Comparison of ENCODE assay signal across 10 cellular contexts in the genomic region with DNA sequence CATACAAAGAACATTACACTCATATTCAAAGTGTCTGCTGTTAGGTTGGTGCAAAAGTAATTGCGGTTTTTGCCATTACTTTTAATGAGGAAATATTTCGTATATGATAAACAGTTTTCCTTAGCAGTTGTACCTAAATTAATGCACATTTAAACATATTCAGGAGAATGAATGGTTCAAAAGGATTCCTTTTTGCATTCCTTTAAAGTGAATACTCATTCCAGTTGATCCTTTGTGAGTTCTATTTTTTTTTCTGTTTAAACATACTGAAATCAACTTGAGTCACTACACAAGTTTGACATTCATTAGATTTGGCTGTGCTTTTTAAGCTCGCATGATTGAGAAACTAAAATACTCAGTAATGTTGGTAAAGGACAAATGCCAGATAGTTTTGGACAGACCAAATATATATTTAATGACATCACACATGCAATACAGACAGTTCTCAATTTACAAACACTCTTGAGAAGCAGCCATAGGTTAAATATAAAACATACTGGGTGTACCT. TPM values are rescaled to one million over a fixed set of nuclear protein-coding genes. Genes with fewer than 3 reads are reported as not detected.
DNase-seq lines count a peak whose midpoint lies in the region; ATAC-seq and TF ChIP-seq lines count a peak whose summit lies in the region.
"Had no signal": no experiment of that assay in that cellular context is flagged by ENCODE, and none has a peak within 500 bp of the region (broad histone marks: within the 10 kb centered on the region; RNA-seq: fewer than 3 reads in every experiment).

No MANE protein-coding gene starts in this region.

- TF ChIP-seq POLR2A in gastroesophageal sphincter (IDR thresholded peaks at IDR 0.05) (no peak), tibial nerve (IDR thresholded peaks at IDR 0.05) (no peak)

- H3K9me3 Mint-ChIP-seq in activated naive CD8-positive, alpha-beta T cell (ENCODE audit: low read depth), result no peaks in the 10 kb centered on the region
- no peaks in the 10 kb centered on the region for H3K9me3 Mint-ChIP-seq in activated naive CD8-positive, alpha-beta T cell treated with anti-CD3 and anti-CD28 coated beads for 36 hours
- no peaks in the 10 kb centered on the region for H3K9me3 Mint-ChIP-seq in activated CD4-positive, alpha-beta T cell treated with anti-CD3 and anti-CD28 coated beads, Interleukin-2, amount 10 ng/mL, durations not matched to agents 7 days and 5 days

- peaks cover 5% of the 10 kb centered on the region for H3K36me3 ChIP-seq in SJSA1
- no peaks in the 10 kb centered on the region for H3K36me3 ChIP-seq in gastroesophageal sphincter
- H3K36me3 ChIP-seq in tibial nerve, result no peaks in the 10 kb centered on the region
- H3K36me3 ChIP-seq: WERI-Rb-1 had no signal

- peak overlapping the region; percentile 2 for H3K4me3 Mint-ChIP-seq in activated naive CD8-positive, alpha-beta T cell
- no peak overlapping the region for H3K4me3 Mint-ChIP-seq in activated naive CD8-positive, alpha-beta T cell treated with anti-CD3 and anti-CD28 coated beads for 36 hours
- H3K4me3 Mint-ChIP-seq in activated CD4-positive, alpha-beta T cell treated with anti-CD3 and anti-CD28 coated beads, Interleukin-2, amount 10 ng/mL, durations not matched to agents 7 days and 5 days, result no peak overlapping the region

- no peak for DNase-seq in activated naive CD8-positive, alpha-beta T cell treated with anti-CD3 and anti-CD28 coated beads for 36 hours
- DNase-seq in SJSA1 (ENCODE audit: low read depth in 1 of 2, low spot score in 2 of 2) (peak in 1 of 2 experiments; percentile 82), tibial nerve (ENCODE audit: low spot score in 2 of 2) (no peak)
- no peak for DNase-seq in activated CD4-positive, alpha-beta T cell treated with anti-CD3 and anti-CD28 coated beads, Interleukin-2, amount 10 ng/mL, durations not matched to agents 7 days and 5 days
- DNase-seq in activated naive CD4-positive, alpha-beta T cell treated with Interleukin-2 at 50 U/mL for 16 hours, result no peak
- DNase-seq: CD4-positive, CD25-positive, alpha-beta regulatory T cell; WERI-Rb-1 had no signal

- no peaks in the 10 kb centered on the region for H3K27me3 Mint-ChIP-seq in activated naive CD8-positive, alpha-beta T cell
- no peaks in the 10 kb centered on the region for H3K27me3 Mint-ChIP-seq in activated naive CD8-positive, alpha-beta T cell treated with anti-CD3 and anti-CD28 coated beads for 36 hours
- no peaks in the 10 kb centered on the region for H3K27me3 Mint-ChIP-seq in activated CD4-positive, alpha-beta T cell treated with anti-CD3 and anti-CD28 coated beads, Interleukin-2, amount 10 ng/mL, durations not matched to agents 7 days and 5 days
- H3K27me3 Mint-ChIP-seq: CD4-positive, CD25-positive, alpha-beta regulatory T cell had no signal

- H3K4me1 ChIP-seq in SJSA1 (replicated peaks) (peaks cover 81% of the 10 kb centered on the region), gastroesophageal sphincter (peaks cover 12 to 71% (median 29%) of the 10 kb centered on the region in 3 donors), tibial nerve (peaks cover 3 to 77% (median 54%) of the 10 kb centered on the region in 4 donors)

- no peak overlapping the region for H3K4me3 ChIP-seq in SJSA1
- H3K4me3 ChIP-seq in gastroesophageal sphincter, result peak overlapping the region in 1 of 2 donors; percentile 15
- H3K4me3 ChIP-seq in tibial nerve, result no peak overlapping the region

- peaks cover 4% of the 10 kb centered on the region for H3K36me3 Mint-ChIP-seq in activated naive CD8-positive, alpha-beta T cell
- peaks cover 8% of the 10 kb centered on the region for H3K36me3 Mint-ChIP-seq in activated naive CD8-positive, alpha-beta T cell treated with anti-CD3 and anti-CD28 coated beads for 36 hours
- H3K36me3 Mint-ChIP-seq in activated CD4-positive, alpha-beta T cell treated with anti-CD3 and anti-CD28 coated beads, Interleukin-2, amount 10 ng/mL, durations not matched to agents 7 days and 5 days (ENCODE audit: low read depth), result peaks cover 31% of the 10 kb centered on the region

- peaks cover 66% of the 10 kb centered on the region for H3K4me1 Mint-ChIP-seq in activated naive CD8-positive, alpha-beta T cell (ENCODE audit: low read depth)
- H3K4me1 Mint-ChIP-seq in activated naive CD8-positive, alpha-beta T cell treated with anti-CD3 and anti-CD28 coated beads for 36 hours, result peaks cover 60% of the 10 kb centered on the region
- peaks cover 70% of the 10 kb centered on the region for H3K4me1 Mint-ChIP-seq in activated CD4-positive, alpha-beta T cell treated with anti-CD3 and anti-CD28 coated beads, Interleukin-2, amount 10 ng/mL, durations not matched to agents 7 days and 5 days

- no peaks in the 10 kb centered on the region for H3K9me3 ChIP-seq in SJSA1 (replicated peaks)
- no peaks in the 10 kb centered on the region for H3K9me3 ChIP-seq in gastroesophageal sphincter
- H3K9me3 ChIP-seq in tibial nerve, result no peaks in the 10 kb centered on the region

- TF ChIP-seq CTCF in gastroesophageal sphincter (IDR thresholded peaks at IDR 0.05) (no peak), tibial nerve (IDR thresholded peaks at IDR 0.05) (no peak)

- WGBS in gastroesophageal sphincter (ENCODE audit: low coverage in 1 of 2), 2 donors, result 18 to 24% methylated on average over 3 of the region's 3 CpGs
- WGBS in tibial nerve, 2 donors, result 41 to 47% methylated on average over 3 of the region's 3 CpGs

- no peak for TF ChIP-seq EP300 in gastroesophageal sphincter (IDR thresholded peaks at IDR 0.05)
- TF ChIP-seq EP300 in tibial nerve (IDR thresholded peaks at IDR 0.05), result peak; percentile 32 to 48

- no peak overlapping the region for H3K27ac Mint-ChIP-seq in activated naive CD8-positive, alpha-beta T cell
- no peak overlapping the region for H3K27ac Mint-ChIP-seq in activated naive CD8-positive, alpha-beta T cell treated with anti-CD3 and anti-CD28 coated beads for 36 hours
- no peak overlapping the region for H3K27ac Mint-ChIP-seq in activated CD4-positive, alpha-beta T cell treated with anti-CD3 and anti-CD28 coated beads, Interleukin-2, amount 10 ng/mL, durations not matched to agents 7 days and 5 days

- CTCF ChIA-PET in activated CD4-positive, alpha-beta T cell treated with anti-CD3 and anti-CD28 coated beads, Interleukin-2, amount 10 ng/mL, durations not matched to agents 7 days and 5 days (lab: Charles Lee), result interaction anchor here (1.0 to 1.5 kb wide), 2 partner anchors 14 to 137 kb away, joined by 3 read pairs; no protein-coding TSS in a partner anchor

- POLR2A ChIA-PET in activated CD4-positive, alpha-beta T cell treated with anti-CD3 and anti-CD28 coated beads, Interleukin-2, amount 10 ng/mL, durations not matched to agents 7 days and 5 days (lab: Charles Lee), result no interaction called here

- H3K27me3 ChIP-seq in SJSA1 (replicated peaks) (no peaks in the 10 kb centered on the region), gastroesophageal sphincter (no peaks in the 10 kb centered on the region), tibial nerve (no peaks in the 10 kb centered on the region)

- H3K27ac ChIP-seq in SJSA1, result peak overlapping the region; percentile 95
- H3K27ac ChIP-seq in gastroesophageal sphincter, result peak overlapping the region; percentile 39 to 99 (median 90)
- peak overlapping the region; percentile 50 to 100 (median 75) for H3K27ac ChIP-seq in tibial nerve
- H3K27ac ChIP-seq: WERI-Rb-1 had no signal

- no peak for ATAC-seq in gastroesophageal sphincter
- ATAC-seq in HG02884 (IDR thresholded peaks at IDR 0.05; ENCODE audit: unreplicated experiment), result no peak

RNA-seq across cellular contexts. Expression of a gene that starts 13.8 kb away (rescaled TPM):
- total RNA-seq in activated naive CD8-positive, alpha-beta T cell treated with anti-CD3 and anti-CD28 coated beads for 36 hours, result 100 to 1,000 TPM; 227 to 230 TPM
- 188 and 238 TPM in 2 replicates for total RNA-seq in SJSA1 (2014; rRNA removed; shearing (Covaris generic))
- total RNA-seq in gastroesophageal sphincter (100 to 1,000 TPM; 175 to 271 (median 263) TPM), tibial nerve (100 to 1,000 TPM; 368 to 440 (median 381) TPM)
- 100 to 1,000 TPM; 216 to 283 TPM for total RNA-seq in activated CD4-positive, alpha-beta T cell treated with anti-CD3 and anti-CD28 coated beads, Interleukin-2, amount 10 ng/mL, durations not matched to agents 7 days and 5 days
